ENCODE assay signal across 8 cellular contexts in the genomic region with DNA sequence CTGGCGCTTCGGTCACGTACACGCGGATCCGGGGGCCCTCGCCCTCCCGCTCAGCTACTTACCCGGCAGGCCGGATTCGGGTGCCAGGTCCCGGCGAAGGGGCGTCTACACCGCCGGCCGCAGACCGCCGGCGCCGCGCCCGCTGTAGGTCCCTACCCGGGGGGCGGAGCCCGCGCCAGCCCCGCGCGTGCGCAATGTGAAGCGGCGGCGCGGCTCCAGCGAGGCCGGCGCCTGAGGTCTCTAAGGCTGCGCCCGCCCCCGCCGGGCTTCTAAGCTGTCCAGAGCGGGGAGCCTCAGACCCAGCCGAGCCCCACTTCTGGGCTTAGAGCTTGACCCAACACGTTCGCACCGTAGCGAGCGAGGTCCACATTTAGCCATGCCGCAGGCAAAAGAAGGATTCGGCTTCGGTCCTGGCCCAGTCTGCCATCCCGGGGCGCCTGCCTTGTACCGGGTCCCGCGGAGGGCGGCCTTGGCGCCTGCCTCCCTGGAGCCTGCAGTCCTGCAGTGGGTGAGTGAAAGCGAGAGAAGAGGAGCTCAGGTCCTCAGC. TPM values are rescaled to one million over a fixed set of nuclear protein-coding genes. Genes with fewer than 3 reads are reported as not detected.
A peak's percentile ranks its signal among the peaks of the same experiment; 100 is the strongest.
DNase-seq lines count a peak whose midpoint lies in the region; ATAC-seq and TF ChIP-seq lines count a peak whose summit lies in the region.

Gene ZNF518B (minus strand): TSS at position 172 of the 547 bp plus-strand sequence. CDS start 11,098 bp downstream, outside the sequence.

- H3K9me3 Mint-ChIP-seq in activated T-cell treated with anti-CD3 and anti-CD28 coated beads, Interleukin-2, amount 50 U/mL, for 4 hours: peaks cover 2% of the 10 kb centered on the region
- H3K9me3 Mint-ChIP-seq in naive thymus-derived CD4-positive, alpha-beta T cell: peaks cover 2 to 19% (median 7%) of the 10 kb centered on the region in 11 donors
- H3K9me3 Mint-ChIP-seq in stimulated activated memory B cell treated with anti-CD40 and anti-IgM and Interleukin-4, amounts not matched to agents 10 μg/mL and 1 μg/mL and 100 μg/mL, for 72 hours: peaks cover 4% of the 10 kb centered on the region

- TF ChIP-seq POLR2A in esophagus squamous epithelium (IDR thresholded peaks at IDR 0.05): peak in 1 of 4 donors; percentile 53

- POLR2A ChIA-PET in naive thymus-derived CD4-positive, alpha-beta T cell (lab: Charles Lee): interaction anchor here (0.6 to 2.3 kb wide), 8 partner anchors 11 to 766 kb away, joined by 3 to 24 read pairs (median 3); partner anchors contain the start of gene WDR1

- ATAC-seq in GM18519 (IDR thresholded peaks at IDR 0.05; ENCODE audit: low FRiP score, unreplicated experiment) (peak; percentile 58), HG02981 (IDR thresholded peaks at IDR 0.05; ENCODE audit: unreplicated experiment) (peak; percentile 61)
- ATAC-seq in activated T-cell treated with anti-CD3 and anti-CD28 coated beads, Interleukin-2, amount 50 U/mL, for 4 hours: peak; percentile 75 to 76
- peak; percentile 80 for ATAC-seq in naive thymus-derived CD4-positive, alpha-beta T cell
- peak; percentile 89 for ATAC-seq in stimulated activated memory B cell treated with anti-CD40 and anti-IgM and Interleukin-4, amounts not matched to agents 10 μg/mL and 1 μg/mL and 100 μg/mL, for 72 hours

- H3K27ac Mint-ChIP-seq in naive thymus-derived CD4-positive, alpha-beta T cell: peak within 1 kb of the TSS; percentile 79 to 95 (median 88)
- H3K27ac Mint-ChIP-seq in stimulated activated memory B cell treated with anti-CD40 and anti-IgM and Interleukin-4, amounts not matched to agents 10 μg/mL and 1 μg/mL and 100 μg/mL, for 72 hours: peak within 1 kb of the TSS; percentile 92

- TF ChIP-seq CTCF in 22Rv1 (IDR thresholded peaks at IDR 0.05) (no peak), esophagus squamous epithelium (IDR thresholded peaks at IDR 0.05) (no peak)

- peak within 1 kb of the TSS; percentile 33 to 85 (median 59) for H3K4me3 ChIP-seq in esophagus squamous epithelium
- peak within 1 kb of the TSS; percentile 75 for H3K4me3 ChIP-seq in naive thymus-derived CD4-positive, alpha-beta T cell (ENCODE audit: low read length)

- H3K4me3 Mint-ChIP-seq in activated T-cell treated with anti-CD3 and anti-CD28 coated beads, Interleukin-2, amount 50 U/mL, for 4 hours: peak within 1 kb of the TSS; percentile 89
- H3K4me3 Mint-ChIP-seq in naive thymus-derived CD4-positive, alpha-beta T cell: peak within 1 kb of the TSS; percentile 81 to 93 (median 88)
- H3K4me3 Mint-ChIP-seq in stimulated activated memory B cell treated with anti-CD40 and anti-IgM and Interleukin-4, amounts not matched to agents 10 μg/mL and 1 μg/mL and 100 μg/mL, for 72 hours: peak within 1 kb of the TSS; percentile 83

- peaks cover 0 to 27% (median 0%) of the 10 kb centered on the region in 3 donors for H3K36me3 ChIP-seq in esophagus squamous epithelium
- peaks cover 0 to 24% (median 4%) of the 10 kb centered on the region in 3 experiments for H3K36me3 ChIP-seq in naive thymus-derived CD4-positive, alpha-beta T cell (ENCODE audit: control insufficient read depth in 2 of 3, insufficient read depth in 3 of 3, low read length in 3 of 3)

- intact Hi-C loops in esophagus squamous epithelium (cut with DNase I): no loop called here
- intact Hi-C loops in naive thymus-derived CD4-positive, alpha-beta T cell (cut with micrococcal nuclease): loop anchor here (1.0 to 10.0 kb wide), 11 partner anchors 81 to 1013 kb away; no protein-coding TSS in a partner anchor

- DNase-seq in NCI-H82 (lab: John Stamatoyannopoulos, UW) (peak; percentile 74), esophagus squamous epithelium (lab: John Stamatoyannopoulos, UW) (no peak)
- peak; percentile 72 for DNase-seq in activated T-cell treated with anti-CD3 and anti-CD28 coated beads, Interleukin-2, amount 50 U/mL, for 4 hours
- peak; percentile 73 to 89 (median 85) for DNase-seq in naive thymus-derived CD4-positive, alpha-beta T cell

- H3K36me3 Mint-ChIP-seq in activated T-cell treated with anti-CD3 and anti-CD28 coated beads, Interleukin-2, amount 50 U/mL, for 4 hours (ENCODE audit: insufficient read depth): peaks cover 27% of the 10 kb centered on the region
- H3K36me3 Mint-ChIP-seq in naive thymus-derived CD4-positive, alpha-beta T cell: peaks cover 24 to 36% (median 32%) of the 10 kb centered on the region in 5 donors
- peaks cover 29% of the 10 kb centered on the region for H3K36me3 Mint-ChIP-seq in stimulated activated memory B cell treated with anti-CD40 and anti-IgM and Interleukin-4, amounts not matched to agents 10 μg/mL and 1 μg/mL and 100 μg/mL, for 72 hours

- H3K4me1 ChIP-seq in esophagus squamous epithelium: peaks cover 4 to 42% (median 10%) of the 10 kb centered on the region in 3 donors
- peaks cover 4 to 15% of the 10 kb centered on the region in 2 donors for H3K4me1 ChIP-seq in naive thymus-derived CD4-positive, alpha-beta T cell (ENCODE audit: control insufficient read depth in 2 of 2, insufficient read depth in 2 of 2, low read length in 2 of 2)

- CTCF ChIA-PET in naive thymus-derived CD4-positive, alpha-beta T cell (lab: Charles Lee): interaction anchor here (0.9 kb wide), 1 partner anchor 44 kb away, joined by 3 read pairs; no protein-coding TSS in a partner anchor

- no peaks in the 10 kb centered on the region for H3K9me3 ChIP-seq in esophagus squamous epithelium
- peaks cover 0 to 10% (median 2%) of the 10 kb centered on the region in 3 experiments for H3K9me3 ChIP-seq in naive thymus-derived CD4-positive, alpha-beta T cell (ENCODE audit: control insufficient read depth in 2 of 3, low read length in 3 of 3)

- H3K27me3 ChIP-seq in esophagus squamous epithelium: peaks cover 0 to 42% (median 4%) of the 10 kb centered on the region in 4 donors
- H3K27me3 ChIP-seq in naive thymus-derived CD4-positive, alpha-beta T cell (ENCODE audit: control insufficient read depth in 2 of 2, insufficient read depth in 2 of 2, low read length in 2 of 2): no peaks in the 10 kb centered on the region

- WGBS in esophagus squamous epithelium, 2 donors: 3 to 60% methylated on average over 1 to 6 of the region's 60 CpGs

- H3K4me1 Mint-ChIP-seq in activated T-cell treated with anti-CD3 and anti-CD28 coated beads, Interleukin-2, amount 50 U/mL, for 4 hours (ENCODE audit: low read depth): peaks cover 36% of the 10 kb centered on the region
- peaks cover 16 to 63% (median 53%) of the 10 kb centered on the region in 7 donors for H3K4me1 Mint-ChIP-seq in naive thymus-derived CD4-positive, alpha-beta T cell
- peaks cover 28% of the 10 kb centered on the region for H3K4me1 Mint-ChIP-seq in stimulated activated memory B cell treated with anti-CD40 and anti-IgM and Interleukin-4, amounts not matched to agents 10 μg/mL and 1 μg/mL and 100 μg/mL, for 72 hours

- H3K27ac ChIP-seq in 22Rv1 (peak within 1 kb of the TSS; percentile 40; the same call in 1 of the 2 replicates), esophagus squamous epithelium (peak within 1 kb of the TSS; percentile 49 to 86 (median 76))
- H3K27ac ChIP-seq in naive thymus-derived CD4-positive, alpha-beta T cell (ENCODE audit: low read depth, low read length): peak within 1 kb of the TSS; percentile 67

- H3K27me3 Mint-ChIP-seq in activated T-cell treated with anti-CD3 and anti-CD28 coated beads, Interleukin-2, amount 50 U/mL, for 4 hours (ENCODE audit: low read depth): peaks cover 8% of the 10 kb centered on the region
- H3K27me3 Mint-ChIP-seq in naive thymus-derived CD4-positive, alpha-beta T cell: peaks cover 0 to 19% (median 8%) of the 10 kb centered on the region in 5 donors
- H3K27me3 Mint-ChIP-seq in stimulated activated memory B cell treated with anti-CD40 and anti-IgM and Interleukin-4, amounts not matched to agents 10 μg/mL and 1 μg/mL and 100 μg/mL, for 72 hours: peaks cover 17% of the 10 kb centered on the region

RNA-seq across cellular contexts. Expression of gene ZNF518B, which starts in this region (rescaled TPM):
- 10 to 100 TPM; 13.5 to 16.8 (median 14.3) TPM for total RNA-seq in activated T-cell treated with anti-CD3 and anti-CD28 coated beads, Interleukin-2, amount 50 U/mL, for 4 hours
- total RNA-seq in esophagus squamous epithelium: 10 to 100 TPM in 2 of 4 donors, 1 to 10 TPM in 2; 3.8 to 37.2 (median 14.5) TPM
- total RNA-seq in naive thymus-derived CD4-positive, alpha-beta T cell: 10 to 100 TPM; 27.3 to 53.0 (median 30.3) TPM
- polyA plus RNA-seq in naive thymus-derived CD4-positive, alpha-beta T cell: 10 to 100 TPM; 13.4 to 23.2 TPM
